ENCODE assay signal across 8 cellular contexts in genomic region chr16:86563489-86564345, GRCh38. TPM values are rescaled to one million over a fixed set of nuclear protein-coding genes. Genes with fewer than 3 reads are reported as not detected.
A peak's percentile ranks its signal among the peaks of the same experiment; 100 is the strongest.
DNase-seq lines count a peak whose midpoint lies in the region; ATAC-seq and TF ChIP-seq lines count a peak whose summit lies in the region.

No MANE protein-coding gene starts in this region.

- H3K9ac ChIP-seq in KMS-11 = no peak overlapping the region

- TF ChIP-seq CTCF in KMS-11 (conservative IDR thresholded peaks at IDR 0.05; ENCODE audit: low read depth, low read length) = peak; percentile 99
- peak; percentile 96 to 100 (median 100) for TF ChIP-seq CTCF in Peyer's patch (IDR thresholded peaks at IDR 0.05)
- TF ChIP-seq CTCF in fibroblast of mammary gland (conservative IDR thresholded peaks at IDR 0.05; ENCODE audit: control insufficient read depth, insufficient read depth, low read depth, low read length) = peak; percentile 99
- TF ChIP-seq CTCF in nephron progenitor cell (IDR thresholded peaks at IDR 0.05) = peak; percentile 100

- H3K4me2 ChIP-seq in KMS-11 = peak overlapping the region; percentile 88

- peak overlapping the region; percentile 44 for H3K4me3 Mint-ChIP-seq in activated T-cell treated with anti-CD3 and anti-CD28 coated beads, Interleukin-2, amount 50 U/mL, for 4 hours
- peak overlapping the region; percentile 88 for H3K4me3 Mint-ChIP-seq in nephron progenitor cell

- H3K27me3 ChIP-seq in KMS-11 (ENCODE audit: insufficient read depth, low read depth) (peaks cover 21% of the 10 kb centered on the region; the same call in 1 of the 2 replicates), Peyer's patch (peaks cover 0 to 41% of the 10 kb centered on the region in 2 donors)

- peak; percentile 74 for ATAC-seq in GM19395 (IDR thresholded peaks at IDR 0.05; ENCODE audit: unreplicated experiment)
- peak; percentile 75 to 88 for ATAC-seq in activated T-cell treated with anti-CD3 and anti-CD28 coated beads, Interleukin-2, amount 50 U/mL, for 4 hours
- peak; percentile 79 for ATAC-seq in stimulated activated naive CD8-positive, alpha-beta T cell treated with anti-CD3 and anti-CD28 coated beads, Interleukin-15, Interleukin-2, amounts not matched to agents 100 U/mL and 50 U/mL, for 24 hours

- no peaks in the 10 kb centered on the region for H4K20me1 ChIP-seq in KMS-11 (ENCODE audit: insufficient read depth)

- H3K27ac ChIP-seq in KMS-11 (no peak overlapping the region), Peyer's patch (no peak overlapping the region)

- H3K4me1 ChIP-seq in KMS-11 (ENCODE audit: low read depth, poor library complexity, severe bottlenecking) (peaks cover 5% of the 10 kb centered on the region), Peyer's patch (peaks cover 0 to 22% (median 10%) of the 10 kb centered on the region in 4 donors)

- peaks cover 62% of the 10 kb centered on the region for H3K27me3 Mint-ChIP-seq in activated T-cell treated with anti-CD3 and anti-CD28 coated beads, Interleukin-2, amount 50 U/mL, for 4 hours (ENCODE audit: low read depth)
- peaks cover 35% of the 10 kb centered on the region for H3K27me3 Mint-ChIP-seq in nephron progenitor cell (ENCODE audit: low read depth, poor library complexity)

- peak; percentile 89 for DNase-seq in Ammon's horn (ENCODE audit: low spot score)
- peak; percentile 83 to 96 (median 93) for DNase-seq in Peyer's patch
- peak; percentile 81 for DNase-seq in activated T-cell treated with anti-CD3 and anti-CD28 coated beads, Interleukin-2, amount 50 U/mL, for 4 hours
- peak; percentile 88 for DNase-seq in fibroblast of mammary gland (ENCODE audit: low read depth)
- peak; percentile 92 for DNase-seq in nephron progenitor cell
- peak; percentile 86 for DNase-seq in stimulated activated naive CD8-positive, alpha-beta T cell treated with anti-CD3 and anti-CD28 coated beads, Interleukin-15, Interleukin-2, amounts not matched to agents 100 U/mL and 50 U/mL, for 24 hours

- H3K4me1 Mint-ChIP-seq in activated T-cell treated with anti-CD3 and anti-CD28 coated beads, Interleukin-2, amount 50 U/mL, for 4 hours (ENCODE audit: low read depth) = peaks cover 16% of the 10 kb centered on the region
- H3K4me1 Mint-ChIP-seq in nephron progenitor cell = peaks cover 34% of the 10 kb centered on the region

- no peaks in the 10 kb centered on the region for H3K79me2 ChIP-seq in KMS-11 (ENCODE audit: insufficient read depth, low read depth)

- no peaks in the 10 kb centered on the region for H3K9me3 Mint-ChIP-seq in activated T-cell treated with anti-CD3 and anti-CD28 coated beads, Interleukin-2, amount 50 U/mL, for 4 hours
- H3K9me3 Mint-ChIP-seq in nephron progenitor cell = no peaks in the 10 kb centered on the region

- no peak for TF ChIP-seq POLR2A in Peyer's patch (IDR thresholded peaks at IDR 0.05)

- H3K36me3 Mint-ChIP-seq in activated T-cell treated with anti-CD3 and anti-CD28 coated beads, Interleukin-2, amount 50 U/mL, for 4 hours (ENCODE audit: insufficient read depth) = no peaks in the 10 kb centered on the region
- H3K36me3 Mint-ChIP-seq in nephron progenitor cell (ENCODE audit: low read depth) = peaks cover 2% of the 10 kb centered on the region

- peak overlapping the region; percentile 64 for H3K27ac Mint-ChIP-seq in nephron progenitor cell

- H2AFZ ChIP-seq in KMS-11 (ENCODE audit: low read depth) = peak overlapping the region; percentile 65; the same call in 1 of the 2 replicates

- H3K4me3 ChIP-seq in KMS-11 (IDR thresholded peaks at IDR 0.05; ENCODE audit: insufficient read depth, low read depth, low read length) (no peak overlapping the region), Peyer's patch (peak overlapping the region in 2 of 4 donors; percentile 12 to 26), fibroblast of mammary gland (ENCODE audit: control insufficient read depth, low read depth, low read length) (peak overlapping the region; percentile 24)

- no peaks in the 10 kb centered on the region for H3K9me3 ChIP-seq in Peyer's patch

- no peaks in the 10 kb centered on the region for H3K36me3 ChIP-seq in KMS-11 (ENCODE audit: insufficient read depth)
- no peaks in the 10 kb centered on the region for H3K36me3 ChIP-seq in Peyer's patch

RNA-seq across cellular contexts. Expression of gene FOXC2, which starts 2.9 kb away (rescaled TPM):
- 1 to 10 TPM in 1 of 4 donors, under 1 TPM in 1, not detected in 2; 0.40 to 1.5 TPM for total RNA-seq in Peyer's patch
- not detected for total RNA-seq in activated T-cell treated with anti-CD3 and anti-CD28 coated beads, Interleukin-2, amount 50 U/mL, for 4 hours

RNA-seq across cellular contexts. Expression of gene MTHFSD, which starts 8.7 kb away (rescaled TPM):
- total RNA-seq in Peyer's patch = 10 to 100 TPM; 18.2 to 35.4 (median 21.9) TPM
- 10 to 100 TPM; 18.9 to 21.2 (median 20.1) TPM for total RNA-seq in activated T-cell treated with anti-CD3 and anti-CD28 coated beads, Interleukin-2, amount 50 U/mL, for 4 hours

RNA-seq across cellular contexts. Expression of gene FOXL1, which starts 14.6 kb away (rescaled TPM):
- total RNA-seq in Peyer's patch = 10 to 100 TPM in 1 of 4 donors, 1 to 10 TPM in 3; 2.0 to 12.4 (median 3.0) TPM
- not detected for total RNA-seq in activated T-cell treated with anti-CD3 and anti-CD28 coated beads, Interleukin-2, amount 50 U/mL, for 4 hours

RNA-seq across cellular contexts. Expression of gene FOXF1, which starts 53.4 kb away (rescaled TPM):
- 10 to 100 TPM in 2 of 4 donors, 1 to 10 TPM in 2; 4.4 to 36.3 (median 9.0) TPM for total RNA-seq in Peyer's patch
- under 1 TPM; 0.05 to 0.08 (median 0.08) TPM for total RNA-seq in activated T-cell treated with anti-CD3 and anti-CD28 coated beads, Interleukin-2, amount 50 U/mL, for 4 hours
